Comparison of ENCODE assay signal across 9 cellular contexts in the genomic region with DNA sequence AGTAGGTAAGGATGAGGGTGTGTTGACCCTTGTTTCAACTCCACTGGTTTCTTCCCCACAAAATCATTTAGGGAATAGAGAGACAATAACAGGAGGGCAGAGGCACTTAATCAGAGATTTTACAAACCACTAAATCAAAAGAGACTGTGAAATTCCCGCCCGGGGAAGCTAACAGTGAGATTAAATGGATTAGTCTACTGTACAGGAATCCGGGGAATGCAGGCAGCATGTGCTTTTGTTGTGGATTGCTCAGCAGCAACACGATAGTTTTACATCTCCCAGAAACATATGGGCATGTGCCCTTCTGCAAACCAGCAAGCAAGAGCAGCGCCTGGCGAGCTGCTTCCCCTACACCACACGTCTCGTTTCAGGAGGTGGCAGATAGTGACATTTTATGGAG.
DNase-seq lines count a peak whose midpoint lies in the region; ATAC-seq, FAIRE-seq and TF ChIP-seq lines count a peak whose summit lies in the region.
"Had no signal": no experiment of that assay in that cellular context is flagged by ENCODE, and none has a peak within 500 bp of the region (broad histone marks: within the 10 kb centered on the region; RNA-seq: fewer than 3 reads in every experiment).

No MANE protein-coding gene starts in this region.

- H3K4me2 ChIP-seq in PC-3 (ENCODE audit: low read length) = peak overlapping the region; percentile 60

- peaks cover 2% of the 10 kb centered on the region for H3K36me3 Mint-ChIP-seq in osteocyte (ENCODE audit: unreplicated experiment)

- no peaks in the 10 kb centered on the region for H4K20me1 ChIP-seq in PC-3 (ENCODE audit: low read length)

- no peaks in the 10 kb centered on the region for H3K9me3 ChIP-seq in PC-3 (ENCODE audit: low read length)

- H3K4me1 ChIP-seq in PC-3 (ENCODE audit: insufficient read depth, low read length) = peaks cover 11% of the 10 kb centered on the region

- no peaks in the 10 kb centered on the region for H3K9me2 ChIP-seq in PC-3 (replicated peaks; ENCODE audit: low read length)

- no peaks in the 10 kb centered on the region for H3K36me3 ChIP-seq in PC-3 (ENCODE audit: low read depth, low read length)

- H3F3A ChIP-seq in PC-3 (ENCODE audit: low read length, unreplicated experiment) = no peaks in the 10 kb centered on the region

- H3K4me3 ChIP-seq in PC-3 (ENCODE audit: low read length) (no peak overlapping the region), epithelial cell of proximal tubule (ENCODE audit: low read depth, low read length) (no peak overlapping the region)

- H3K79me2 ChIP-seq in PC-3 (ENCODE audit: low read length) = no peaks in the 10 kb centered on the region

- peaks cover 7% of the 10 kb centered on the region for H3K9me3 Mint-ChIP-seq in osteocyte (ENCODE audit: unreplicated experiment)

- H2AFZ ChIP-seq in PC-3 (ENCODE audit: low read length) = peak overlapping the region; percentile 50

- TF ChIP-seq CTCF in PC-3 (conservative IDR thresholded peaks at IDR 0.05; ENCODE audit: low read depth, low read length) = no peak
- TF ChIP-seq CTCF in epithelial cell of proximal tubule (conservative IDR thresholded peaks at IDR 0.05; ENCODE audit: low read depth, low read length) = no peak
- no peak for TF ChIP-seq CTCF in osteocyte (IDR thresholded peaks at IDR 0.05)

- H3K4me3 Mint-ChIP-seq in osteocyte (ENCODE audit: unreplicated experiment) = no peak overlapping the region

- H3K27me3 ChIP-seq in PC-3 (ENCODE audit: low read length) = no peaks in the 10 kb centered on the region

- TF ChIP-seq POLR2A in GM12892 (IDR thresholded peaks at IDR 0.05; ENCODE audit: low read depth, low read length) = no peak

- H3K9ac ChIP-seq in PC-3 (ENCODE audit: low read length) = no peak overlapping the region

- POLR2A ChIA-PET in PC-3 (lab: Charles Lee; ENCODE audit: unreplicated experiment) = no interaction called here

- intact Hi-C loops in PC-3 (cut with micrococcal nuclease) = no loop called here
- intact Hi-C loops in posterior cingulate gyrus (cut with DNase I) = no loop called here

- H3K27me3 Mint-ChIP-seq in osteocyte (ENCODE audit: unreplicated experiment) = peaks cover 8% of the 10 kb centered on the region

- DNase-seq in ELR (ENCODE audit: low read depth) (peak; percentile 88), PC-3 (peak; percentile 79), epithelial cell of proximal tubule (ENCODE audit: low read depth) (peak; percentile 72), osteocyte (ENCODE audit: extremely low spot score, unreplicated experiment) (no peak), posterior cingulate gyrus (no peak), GM12892 (ENCODE audit: insufficient read length) (no peak)
- no peak for DNase-seq in stimulated activated CD8-positive, alpha-beta memory T cell treated with anti-CD3 and anti-CD28 coated beads, Interleukin-4, amount 100 ng/mL, for 48 hours
- DNase-seq in activated CD8-positive, alpha-beta memory T cell treated with anti-CD3 and anti-CD28 coated beads for 24 hours = no peak
- DNase-seq: NCI-H1417 treated with DMSO at 0.1 percent for 48 hours had no signal

- peak; percentile 92 for ATAC-seq in PC-3

- no peak for FAIRE-seq in GM12892 (lab: Jason Lieb, UNC)

- no peak overlapping the region for H3K27ac ChIP-seq in PC-3 (ENCODE audit: low read length)

- CTCF ChIA-PET in PC-3 (lab: Charles Lee) = no interaction called here

- no TSS peak for BruUV-seq in PC-3 (replicated peaks; lab: Mats Ljungman, UMichigan)

- peaks cover 9% of the 10 kb centered on the region for H3K4me1 Mint-ChIP-seq in osteocyte (ENCODE audit: unreplicated experiment)

- H3K27ac Mint-ChIP-seq in osteocyte (ENCODE audit: unreplicated experiment) = peak overlapping the region; percentile 49

Comparison
In these comparisons a context has a peak if more than half of its experiments do, and no peak if none do; other contexts are left out.
1. DNase-seq: peak in ELR (single experiment), PC-3 (single experiment) and epithelial cell of proximal tubule (single experiment); none in osteocyte (single experiment), stimulated activated CD8-positive, alpha-beta memory T cell treated with anti-CD3 and anti-CD28 coated beads, Interleukin-4, amount 100 ng/mL, for 48 hours (single experiment), activated CD8-positive, alpha-beta memory T cell treated with anti-CD3 and anti-CD28 coated beads for 24 hours (single experiment), posterior cingulate gyrus (0 of 10) and GM12892 (single experiment).